8 cellular contexts compared by ENCODE assay signal in the genomic region with DNA sequence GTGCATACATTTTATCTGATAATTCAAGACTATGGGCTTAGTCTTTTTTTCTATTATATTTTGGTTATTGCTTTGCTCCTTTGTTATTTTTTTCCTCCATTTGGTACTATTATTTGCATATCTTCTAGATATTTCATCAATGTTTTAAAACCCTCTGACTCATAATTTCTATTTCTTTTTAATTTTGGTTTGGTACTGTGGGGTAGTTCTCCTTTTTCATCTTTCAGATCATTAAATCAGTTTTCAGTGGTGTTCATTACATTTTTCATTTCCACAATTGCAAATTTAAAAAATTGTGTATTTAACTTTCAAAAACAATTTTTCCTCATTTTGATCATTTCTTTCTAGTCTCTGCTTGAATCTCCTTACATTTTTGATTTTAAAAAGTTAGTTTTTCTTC. TPM values are rescaled to one million over a fixed set of nuclear protein-coding genes. Genes with fewer than 3 reads are reported as not detected.
"Had no signal": no experiment of that assay in that cellular context is flagged by ENCODE, and none has a peak within 500 bp of the region (broad histone marks: within the 10 kb centered on the region; RNA-seq: fewer than 3 reads in every experiment).

No MANE protein-coding gene starts in this region.

- DNase-seq: GDM1, GF-D8 had no signal

- FAIRE-seq: G401.6, GM12891, GM12892, GM18507, GM19239 had no signal

RNA-seq across cellular contexts. Expression of gene FRMPD1, which starts 7.5 kb away (rescaled TPM):
- total RNA-seq: G401 had no signal
